In genomic region chr10:83184641-83185040, GRCh38 we compare ENCODE assay signal across 19 cellular contexts.
"Had no signal": no experiment of that assay in that cellular context is flagged by ENCODE, and none has a peak within 500 bp of the region (broad histone marks: within the 10 kb centered on the region; RNA-seq: fewer than 3 reads in every experiment).

No MANE protein-coding gene starts in this region.

- H3K36me3 Mint-ChIP-seq: T-cell had no signal

- H3K4me2 ChIP-seq: SK-N-SH had no signal

- H3K27me3 Mint-ChIP-seq: T-cell had no signal

- H3K27ac Mint-ChIP-seq: T-cell had no signal

- H3K4me3 Mint-ChIP-seq: T-cell had no signal

- H3K4me1 Mint-ChIP-seq: T-cell had no signal

- H3K27ac ChIP-seq: RWPE1 had no signal

- DNase-seq: KBM-7, MM.1S, NCI-H1092 treated with DMSO at 0.1 percent for 48 hours, NCI-H1436 treated with DMSO at 0.1 percent for 48 hours, NCI-H1694, NCI-H187 treated with DMSO at 0.1 percent for 48 hours, NCI-H2029 treated with DMSO at 0.1 percent for 48 hours, NCI-H226, NCI-H446, NCI-H510A, NCI-H524 treated with DMSO at 0.1 percent for 48 hours, NCI-H69, NCI-H774, SHP77, SK-N-SH, SW 1271, T-cell had no signal

- H3K9me3 ChIP-seq: SK-N-SH had no signal

- H3K9ac ChIP-seq: SK-N-SH had no signal

- FAIRE-seq: RCC 7860 had no signal
